In genomic region chr17:32936894-32937500, GRCh38 we compare ENCODE assay signal across 9 cellular contexts. TPM values are rescaled to one million over a fixed set of nuclear protein-coding genes. Genes with fewer than 3 reads are reported as not detected.
DNase-seq lines count a peak whose midpoint lies in the region; ATAC-seq, FAIRE-seq and TF ChIP-seq lines count a peak whose summit lies in the region.
"Had no signal": no experiment of that assay in that cellular context is flagged by ENCODE, and none has a peak within 500 bp of the region (broad histone marks: within the 10 kb centered on the region; RNA-seq: fewer than 3 reads in every experiment).

No MANE protein-coding gene starts in this region.

- no peak overlapping the region for H3K27ac Mint-ChIP-seq in T-helper 2 cell treated with Interferon-gamma antibody and Interleukin-4, amounts not matched to agents 5 μg/mL and 100 μg/mL, for 36 hours
- H3K27ac Mint-ChIP-seq in astrocyte (ENCODE audit: unreplicated experiment), result peak overlapping the region; percentile 87
- H3K27ac Mint-ChIP-seq: activated naive CD8-positive, alpha-beta T cell had no signal

- peaks cover 11% of the 10 kb centered on the region for H3K79me2 ChIP-seq in astrocyte (ENCODE audit: insufficient read depth, low read length)

- peaks cover 41% of the 10 kb centered on the region for H3K36me3 ChIP-seq in astrocyte (ENCODE audit: insufficient read depth, low read length)
- peaks cover 11 to 87% (median 15%) of the 10 kb centered on the region in 4 donors for H3K36me3 ChIP-seq in sigmoid colon

- intact Hi-C loops in sigmoid colon (cut with DNase I), result loop anchor here (5.0 kb wide), 1 partner anchor 155 kb away; no protein-coding TSS in a partner anchor

- peak overlapping the region; percentile 7 for H3K4me2 ChIP-seq in astrocyte (ENCODE audit: low read length)

- peak overlapping the region; percentile 18 for H3K27ac ChIP-seq in astrocyte (ENCODE audit: low read depth, low read length)
- peak overlapping the region in 1 of 4 donors; percentile 25 for H3K27ac ChIP-seq in sigmoid colon

- TF ChIP-seq CTCF in astrocyte (IDR thresholded peaks at IDR 0.05; ENCODE audit: insufficient read depth, low read depth, low read length) (peak; percentile 85), sigmoid colon (IDR thresholded peaks at IDR 0.05) (peak; percentile 45 to 82 (median 76))

- H3K36me3 Mint-ChIP-seq in T-helper 2 cell treated with Interferon-gamma antibody and Interleukin-4, amounts not matched to agents 5 μg/mL and 100 μg/mL, for 36 hours (ENCODE audit: low read depth), result peaks cover 4% of the 10 kb centered on the region
- peaks cover 28% of the 10 kb centered on the region for H3K36me3 Mint-ChIP-seq in astrocyte (ENCODE audit: low read depth, unreplicated experiment)
- H3K36me3 Mint-ChIP-seq: activated naive CD8-positive, alpha-beta T cell had no signal

- DNase-seq in Caki2 (ENCODE audit: low read depth) (peak; percentile 31), HuH-7.5 (ENCODE audit: low spot score) (peak; percentile 51), astrocyte (ENCODE audit: low read depth) (peak; percentile 41), hippocampal formation (lab: John Stamatoyannopoulos, UW) (peak; percentile 44 to 57), sigmoid colon (peak; percentile 79)
- DNase-seq in T-helper 2 cell treated with Interferon-gamma antibody and Interleukin-4, amounts not matched to agents 5 μg/mL and 100 μg/mL, for 36 hours (ENCODE audit: low spot score), result peak; percentile 64

- in situ Hi-C loops in Caki2 (cut with HindIII; ENCODE audit: low pct_unique_long_range_greater_than_20kb, low sequenced_read_pairs), result no loop called here

- H3K4me3 ChIP-seq in astrocyte (ENCODE audit: insufficient read depth, low read depth, low read length), result no peak overlapping the region
- no peak overlapping the region for H3K4me3 ChIP-seq in sigmoid colon

- no peaks in the 10 kb centered on the region for H3K9me3 ChIP-seq in astrocyte (ENCODE audit: insufficient read depth, low read depth, low read length)
- H3K9me3 ChIP-seq in sigmoid colon, result no peaks in the 10 kb centered on the region

- peaks cover 7% of the 10 kb centered on the region for H3K4me1 Mint-ChIP-seq in T-helper 2 cell treated with Interferon-gamma antibody and Interleukin-4, amounts not matched to agents 5 μg/mL and 100 μg/mL, for 36 hours (ENCODE audit: low read depth)
- peaks cover 19% of the 10 kb centered on the region for H3K4me1 Mint-ChIP-seq in astrocyte (ENCODE audit: low read depth, unreplicated experiment)

- H3K4me1 ChIP-seq in astrocyte (ENCODE audit: insufficient read depth, low read length), result peaks cover 6% of the 10 kb centered on the region
- H3K4me1 ChIP-seq in sigmoid colon, result peaks cover 0 to 8% (median 3%) of the 10 kb centered on the region in 4 donors

- FAIRE-seq in astrocyte (lab: Jason Lieb, UNC), result no peak

- TF ChIP-seq EP300 in sigmoid colon (IDR thresholded peaks at IDR 0.05), result no peak

- H3K27me3 Mint-ChIP-seq in T-helper 2 cell treated with Interferon-gamma antibody and Interleukin-4, amounts not matched to agents 5 μg/mL and 100 μg/mL, for 36 hours (ENCODE audit: low read depth), result peaks cover 6% of the 10 kb centered on the region
- no peaks in the 10 kb centered on the region for H3K27me3 Mint-ChIP-seq in astrocyte (ENCODE audit: low read depth, unreplicated experiment)

- H3K9ac ChIP-seq in astrocyte (ENCODE audit: low read length), result no peak overlapping the region

- H2AFZ ChIP-seq in astrocyte (ENCODE audit: low read depth, low read length), result peak overlapping the region; percentile 36

- ATAC-seq in GM18498 (IDR thresholded peaks at IDR 0.05; ENCODE audit: unreplicated experiment), result no peak
- no peak for ATAC-seq in HG03045 (IDR thresholded peaks at IDR 0.05; ENCODE audit: unreplicated experiment)

- peaks cover 4% of the 10 kb centered on the region for H3K9me3 Mint-ChIP-seq in T-helper 2 cell treated with Interferon-gamma antibody and Interleukin-4, amounts not matched to agents 5 μg/mL and 100 μg/mL, for 36 hours
- H3K9me3 Mint-ChIP-seq in astrocyte (ENCODE audit: unreplicated experiment), result no peaks in the 10 kb centered on the region

- peak overlapping the region; percentile 40 for H3K4me3 Mint-ChIP-seq in T-helper 2 cell treated with Interferon-gamma antibody and Interleukin-4, amounts not matched to agents 5 μg/mL and 100 μg/mL, for 36 hours
- H3K4me3 Mint-ChIP-seq in astrocyte (ENCODE audit: unreplicated experiment), result no peak overlapping the region
- H3K4me3 Mint-ChIP-seq: activated naive CD8-positive, alpha-beta T cell had no signal

- no peaks in the 10 kb centered on the region for H3K27me3 ChIP-seq in astrocyte (ENCODE audit: insufficient read depth, low read length)
- no peaks in the 10 kb centered on the region for H3K27me3 ChIP-seq in sigmoid colon

- WGBS in sigmoid colon, 2 donors, result 3 to 9% methylated on average over 14 of the region's 14 CpGs

- H4K20me1 ChIP-seq in astrocyte (ENCODE audit: insufficient read depth, low read length), result peaks cover 6% of the 10 kb centered on the region

- no peak for TF ChIP-seq POLR2A in sigmoid colon (IDR thresholded peaks at IDR 0.05)

RNA-seq across cellular contexts. Expression of gene TMEM98, which starts 9.0 kb away (rescaled TPM):
- total RNA-seq in Caki2 (2014; rRNA removed; shearing (Covaris generic); ENCODE audit: low replicate concordance), result not detected in 2 replicates
- total RNA-seq in astrocyte (59.6 and 62.6 TPM in 2 replicates), sigmoid colon (10 to 100 TPM; 46.0 to 88.1 (median 60.8) TPM)
- 10 to 100 TPM; 23.8 to 63.3 (median 59.5) TPM for polyA plus RNA-seq in sigmoid colon

RNA-seq across cellular contexts. Expression of gene SPACA3, which starts 54.6 kb away (rescaled TPM):
- not detected in 2 replicates for total RNA-seq in Caki2 (2014; rRNA removed; shearing (Covaris generic); ENCODE audit: low replicate concordance)
- not detected in 2 replicates for total RNA-seq in astrocyte
- not detected for total RNA-seq in sigmoid colon
- not detected for polyA plus RNA-seq in sigmoid colon

Comparison
In these comparisons a context has a peak if more than half of its experiments do, and no peak if none do; other contexts are left out.
1. RNA of gene TMEM98, which starts 9.0 kb away (total RNA-seq): 46.0 to 88.1 TPM in sigmoid colon and 59.6 to 62.6 TPM in astrocyte; not detected in Caki2; every median in the first group is over 10 times any median in the second.
2. Peak in every context shown above with its lines, with median percentiles within 50 percentile points of each other: DNase-seq.